Comparison of ENCODE assay signal across 8 cellular contexts in the genomic region with DNA sequence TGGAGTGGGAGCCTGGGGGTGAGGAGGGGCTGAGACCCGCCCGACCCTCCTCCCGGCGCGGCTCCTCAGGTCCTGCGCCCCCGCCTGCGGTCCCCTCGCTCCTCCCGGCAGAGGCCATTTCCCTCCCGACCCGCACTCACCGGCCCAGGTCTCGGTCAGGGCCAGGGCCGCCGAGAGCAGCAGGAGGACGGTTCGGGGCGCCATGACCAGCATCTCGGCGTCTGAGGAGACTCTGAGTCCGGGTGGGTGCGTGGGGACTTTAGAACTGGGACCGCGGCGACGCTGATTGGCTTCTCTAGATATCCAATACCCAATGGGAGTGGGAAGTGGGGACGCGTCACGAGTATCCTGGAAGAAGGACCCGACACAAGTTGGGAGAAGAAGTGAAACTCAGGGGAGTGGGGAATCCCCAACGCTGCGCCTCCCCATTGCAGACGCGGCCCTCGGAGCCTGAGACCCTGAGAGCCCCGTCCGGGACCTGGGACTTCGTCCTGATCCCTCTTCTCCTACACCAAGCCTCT. TPM values are rescaled to one million over a fixed set of nuclear protein-coding genes. Genes with fewer than 3 reads are reported as not detected.
DNase-seq lines count a peak whose midpoint lies in the region; ATAC-seq, FAIRE-seq and TF ChIP-seq lines count a peak whose summit lies in the region.

A gene (minus strand): TSS at position 234 of the 521 bp plus-strand sequence. CDS start 21 bp downstream, at position 213.

- peaks cover 0 to 7% of the 10 kb centered on the region in 2 experiments for H3K36me3 ChIP-seq in keratinocyte (ENCODE audit: control insufficient read depth in 2 of 2, extremely low read depth in 1 of 2, insufficient read depth in 2 of 2, low read length in 2 of 2)

- no peaks in the 10 kb centered on the region for H3K9me1 ChIP-seq in keratinocyte (ENCODE audit: control insufficient read depth, extremely low read depth, insufficient read depth, low read length)

- H3K9ac ChIP-seq in keratinocyte (ENCODE audit: control insufficient read depth, extremely low read depth, insufficient read depth, low read length) = peak within 1 kb of the TSS; percentile 75

- in situ Hi-C loops in GM13977 (cut with MboI; ENCODE audit: low pct_unique_long_range_greater_than_20kb, low sequenced_read_pairs, unreplicated experiment) = no loop called here

- TF ChIP-seq CTCF in GM13977 (IDR thresholded peaks at IDR 0.05; ENCODE audit: extremely low read depth, insufficient read depth, missing control alignments) (no peak), keratinocyte (optimal IDR thresholded peaks at IDR 0.05 in 1 of 3, IDR thresholded peaks at IDR 0.05 in 1 of 3, conservative IDR thresholded peaks at IDR 0.05 in 1 of 3; ENCODE audit: extremely low read depth in 1 of 3, insufficient read depth in 2 of 3, low read length in 3 of 3) (no peak)

- no peaks in the 10 kb centered on the region for H3K9me3 ChIP-seq in keratinocyte (ENCODE audit: control insufficient read depth, low read depth, low read length)

- H3K4me2 ChIP-seq in keratinocyte (ENCODE audit: control insufficient read depth, extremely low read depth, insufficient read depth, low read depth, low read length) = peak within 1 kb of the TSS; percentile 68

- dilution Hi-C loops in keratinocyte (cut with MboI; ENCODE audit: extremely low pct_ligation_motif_present, low sequenced_read_pairs) = no loop called here

- peak within 1 kb of the TSS; percentile 63 to 83 (median 73) for H3K4me3 ChIP-seq in keratinocyte (ENCODE audit: control insufficient read depth in 2 of 3, extremely low read depth in 1 of 3, insufficient read depth in 2 of 3, low read depth in 1 of 3, low read length in 3 of 3)

- peak; percentile 81 for ATAC-seq in HG02678 (IDR thresholded peaks at IDR 0.05; ENCODE audit: unreplicated experiment)
- ATAC-seq in activated CD4-positive, CD25-positive, alpha-beta regulatory T cell treated with anti-CD3 and anti-CD28 coated beads, Interleukin-2, amount 50 U/mL, for 24 hours = peak; percentile 75 to 76

- H3K27ac ChIP-seq in keratinocyte (ENCODE audit: control insufficient read depth, insufficient read depth, low read length) = peak within 1 kb of the TSS; percentile 63

- H4K20me1 ChIP-seq in keratinocyte (ENCODE audit: control insufficient read depth, extremely low read depth, insufficient read depth, low read length) = no peaks in the 10 kb centered on the region

- peaks cover 16% of the 10 kb centered on the region for H3K27me3 ChIP-seq in keratinocyte (ENCODE audit: control insufficient read depth, extremely low read depth, insufficient read depth, low read length)

- H2AFZ ChIP-seq in keratinocyte (ENCODE audit: control insufficient read depth, low read length) = peak within 1 kb of the TSS; percentile 91

- H3K79me2 ChIP-seq in keratinocyte (ENCODE audit: control insufficient read depth, insufficient read depth, low read length) = no peaks in the 10 kb centered on the region

- FAIRE-seq in keratinocyte (lab: Jason Lieb, UNC) = peak; percentile 65

- H3K4me1 ChIP-seq in keratinocyte (ENCODE audit: control insufficient read depth, extremely low read depth, insufficient read depth, low read length) = peaks cover 9% of the 10 kb centered on the region

- DNase-seq in GM13977 (ENCODE audit: low spot score) (peak; percentile 91), NCI-H1694 (lab: John Stamatoyannopoulos, UW) (peak; percentile 3), cerebellum (ENCODE audit: low spot score) (peak; percentile 87), keratinocyte (ENCODE audit: low read depth, low spot score) (no peak), NCI-H2171 (lab: John Stamatoyannopoulos, UW) (no peak)
- peak; percentile 50 to 66 for DNase-seq in stimulated activated CD4-positive, alpha-beta T cell treated with anti-CD3 and anti-CD28 coated beads, Interleukin-12 subunit alpha, Interleukin-12 subunit beta, amount 100 ng/mL, for 24 hours (ENCODE audit: low read depth in 2 of 2)

RNA-seq across cellular contexts. Expression of the gene that starts here (rescaled TPM):
- 20.9 TPM for total RNA-seq in cerebellum
- polyA plus RNA-seq in keratinocyte = 265 to 656 TPM (median 312 TPM) in 3 replicates
- 167 TPM for polyA plus RNA-seq in keratinocyte (2011; ENCODE audit: low read depth)
- polyA plus RNA-seq in keratinocyte (2011; cell fraction: cytosol; rRNA removed) = 173 and 223 TPM in 2 replicates
- polyA plus RNA-seq in keratinocyte (2011; cell fraction: nucleus; rRNA removed) = 499 and 562 TPM in 2 replicates
- 167 and 309 TPM in 2 replicates for polyA plus RNA-seq in keratinocyte (2012; ENCODE audit: low replicate concordance)
- 147 to 352 TPM (median 330 TPM) in 3 replicates for polyA minus RNA-seq in keratinocyte
- polyA minus RNA-seq in keratinocyte (2011; cell fraction: cytosol; rRNA and poly(A)+ RNA removed) = 335 TPM
- polyA minus RNA-seq in keratinocyte (2011; cell fraction: nucleus; rRNA and poly(A)+ RNA removed) = 240 and 246 TPM in 2 replicates

Comparison
In these comparisons a context has a peak if more than half of its experiments do, and no peak if none do; other contexts are left out.
1. DNase-seq: peak in GM13977 (single experiment), NCI-H1694 (single experiment), cerebellum (single experiment) and stimulated activated CD4-positive, alpha-beta T cell treated with anti-CD3 and anti-CD28 coated beads, Interleukin-12 subunit alpha, Interleukin-12 subunit beta, amount 100 ng/mL, for 24 hours (2 of 2); none in keratinocyte (single experiment) and NCI-H2171 (single experiment).